1 cellular context compared by ENCODE assay signal in genomic region chr2:112633708-112634107, GRCh38.
TF ChIP-seq lines count a peak whose summit lies in the region.

No MANE protein-coding gene starts in this region.

TF ChIP-seq in HepG2, 621 proteins besides CTCF, POLR2A, EP300 and RAD21 (continued from another document):
- no peak for TF ChIP-seq ZNF574 (CRISPR knock-in tag; IDR thresholded peaks at IDR 0.05)
- TF ChIP-seq ZNF878 (CRISPR knock-in tag; IDR thresholded peaks at IDR 0.05): no peak
- TF ChIP-seq, protein P1, sequence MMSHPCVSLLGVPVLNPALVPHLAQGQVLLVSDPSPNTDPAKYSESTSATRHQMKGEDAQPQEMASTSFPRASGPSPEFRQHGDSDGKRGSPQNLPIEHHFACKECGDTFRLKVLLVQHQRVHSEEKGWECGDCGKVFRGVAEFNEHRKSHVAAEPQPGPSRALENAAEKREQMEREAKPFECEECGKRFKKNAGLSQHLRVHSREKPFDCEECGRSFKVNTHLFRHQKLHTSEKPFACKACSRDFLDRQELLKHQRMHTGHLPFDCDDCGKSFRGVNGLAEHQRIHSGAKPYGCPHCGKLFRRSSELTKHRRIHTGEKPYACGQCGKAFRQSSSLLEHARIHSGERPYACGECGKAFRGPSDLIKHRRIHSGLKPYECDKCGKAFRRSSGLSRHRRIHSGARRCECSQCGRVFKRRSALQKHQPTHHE (CRISPR knock-in tag; IDR thresholded peaks at IDR 0.05; ENCODE audit: borderline replicate concordance): no peak
TF ChIP-seq in HepG2: peak in this region for 5.
